8 cellular contexts compared by ENCODE assay signal in genomic region chr21:32391755-32392154, GRCh38. TPM values are rescaled to one million over a fixed set of nuclear protein-coding genes. Genes with fewer than 3 reads are reported as not detected.
DNase-seq lines count a peak whose midpoint lies in the region; ATAC-seq and TF ChIP-seq lines count a peak whose summit lies in the region.

No MANE protein-coding gene starts in this region.

- intact Hi-C loops in PC-9 (cut with micrococcal nuclease; ENCODE audit: unreplicated experiment) (loop anchor here (2.0 kb wide), 1 partner anchor 41 kb away; no protein-coding TSS in a partner anchor), ovary (cut with DNase I) (no loop called here)

- CTCF ChIA-PET in PC-9 (lab: Charles Lee), result interaction anchor here (0.6 to 1.0 kb wide), 2 partner anchors 84 to 209 kb away, joined by 4 to 9 read pairs; no protein-coding TSS in a partner anchor

- peaks cover 67% of the 10 kb centered on the region for H3K79me2 ChIP-seq in DOHH2 (ENCODE audit: control insufficient read depth, low read length)
- peaks cover 59% of the 10 kb centered on the region for H3K79me2 ChIP-seq in PC-9 (ENCODE audit: low read depth)

- H3K9me2 ChIP-seq in DOHH2 (replicated peaks; ENCODE audit: control insufficient read depth, low read length), result no peaks in the 10 kb centered on the region
- H3K9me2 ChIP-seq in PC-9 (ENCODE audit: insufficient read depth), result no peaks in the 10 kb centered on the region

- H3K9me3 ChIP-seq in DOHH2 (ENCODE audit: control insufficient read depth, insufficient read depth, low read length) (no peaks in the 10 kb centered on the region), PC-9 (ENCODE audit: insufficient read depth, low read depth) (no peaks in the 10 kb centered on the region), ovary (no peaks in the 10 kb centered on the region)

- 44 to 62% (median 45%) methylated on average over 4 of the region's 4 CpGs for WGBS in ovary, 3 donors

- H3K36me3 ChIP-seq in DOHH2 (ENCODE audit: control insufficient read depth, low read length), result peaks cover 36% of the 10 kb centered on the region
- H3K36me3 ChIP-seq in PC-9 (ENCODE audit: low read depth), result no peaks in the 10 kb centered on the region
- H3K36me3 ChIP-seq in ovary, result no peaks in the 10 kb centered on the region

- H3K4me3 ChIP-seq in DOHH2 (ENCODE audit: low read length) (peak overlapping the region; percentile 86), PC-9 (peak overlapping the region; percentile 91), epithelial cell of esophagus (ENCODE audit: low read length) (peak overlapping the region; percentile 67), ovary (peak overlapping the region; percentile 98)

- H4K20me1 ChIP-seq in DOHH2 (ENCODE audit: control insufficient read depth, insufficient read depth, low read depth, low read length) (peaks cover 18% of the 10 kb centered on the region; the same call in 1 of the 2 replicates), PC-9 (ENCODE audit: insufficient read depth) (peaks cover 34% of the 10 kb centered on the region)

- peaks cover 24% of the 10 kb centered on the region for H3K4me1 ChIP-seq in DOHH2 (ENCODE audit: control insufficient read depth, low read length)
- H3K4me1 ChIP-seq in PC-9 (replicated peaks; ENCODE audit: insufficient read depth), result peaks cover 19% of the 10 kb centered on the region
- H3K4me1 ChIP-seq in ovary (ENCODE audit: insufficient read depth), result peaks cover 6% of the 10 kb centered on the region

- no peak for TF ChIP-seq POLR2A in ovary (IDR thresholded peaks at IDR 0.05)

- H3K27me3 ChIP-seq in DOHH2 (ENCODE audit: control insufficient read depth, low read length) (no peaks in the 10 kb centered on the region), PC-9 (ENCODE audit: insufficient read depth, low read depth) (no peaks in the 10 kb centered on the region), ovary (no peaks in the 10 kb centered on the region)

- H3K4me2 ChIP-seq in DOHH2 (ENCODE audit: low read length), result peak overlapping the region; percentile 83
- peak overlapping the region; percentile 97 for H3K4me2 ChIP-seq in PC-9

- H2AFZ ChIP-seq in PC-9, result no peak overlapping the region

- POLR2A ChIA-PET in PC-9 (lab: Charles Lee; ENCODE audit: unreplicated experiment), result no interaction called here

- TF ChIP-seq EP300 in ovary (IDR thresholded peaks at IDR 0.05), result no peak

- BruUV-seq in PC-9 (replicated peaks; lab: Mats Ljungman, UMichigan), result no TSS peak

- H3K27ac ChIP-seq in DOHH2 (ENCODE audit: low read depth, low read length) (no peak overlapping the region), PC-9 (no peak overlapping the region), ovary (no peak overlapping the region)

- DNase-seq in PC-9 (no peak), epithelial cell of esophagus (ENCODE audit: low read depth) (no peak), ovary (no peak), NCI-H526 treated with DMSO at 0.1 percent for 48 hours (lab: John Stamatoyannopoulos, UW) (no peak), SKM-1 treated with dmso at 0.1 percent for 144 hours (lab: John Stamatoyannopoulos, UW; ENCODE audit: unreplicated experiment) (no peak), SIG-M5 (lab: John Stamatoyannopoulos, UW) (no peak)

- H3F3A ChIP-seq in DOHH2 (ENCODE audit: control insufficient read depth, insufficient read depth), result no peaks in the 10 kb centered on the region
- peaks cover 14% of the 10 kb centered on the region; the same call in 1 of the 2 replicates for H3F3A ChIP-seq in PC-9 (ENCODE audit: insufficient read depth, low read depth)

- ATAC-seq in HG03432 (IDR thresholded peaks at IDR 0.05; ENCODE audit: unreplicated experiment), result no peak

- TF ChIP-seq CTCF in DOHH2 (IDR thresholded peaks at IDR 0.05; ENCODE audit: low read depth, low read length, poor library complexity, severe bottlenecking), result no peak
- no peak for TF ChIP-seq CTCF in PC-9 (conservative IDR thresholded peaks at IDR 0.05)
- TF ChIP-seq CTCF in epithelial cell of esophagus (IDR thresholded peaks at IDR 0.05; ENCODE audit: insufficient read depth, low read depth, low read length, missing control alignments), result no peak
- no peak for TF ChIP-seq CTCF in ovary (IDR thresholded peaks at IDR 0.05)

RNA-seq across cellular contexts. Expression of gene URB1, which starts 1.1 kb away (rescaled TPM):
- 11.0 TPM in 2 replicates for total RNA-seq in PC-9 (2021)
- total RNA-seq in ovary, result 10 to 100 TPM; 14.4 to 29.6 (median 19.6) TPM
- 1 to 10 TPM; 7.6 to 9.1 TPM for polyA plus RNA-seq in ovary

RNA-seq across cellular contexts. Expression of gene EVA1C, which starts 20.8 kb away (rescaled TPM):
- total RNA-seq in PC-9 (2021) (3.0 and 3.1 TPM in 2 replicates), ovary (100 to 1,000 TPM in 1 of 7 donors, 10 to 100 TPM in 6; 27.1 to 156 (median 49.6) TPM)
- 10 to 100 TPM; 29.9 to 46.6 TPM for polyA plus RNA-seq in ovary
